23 cellular contexts compared by ENCODE assay signal in the genomic region with DNA sequence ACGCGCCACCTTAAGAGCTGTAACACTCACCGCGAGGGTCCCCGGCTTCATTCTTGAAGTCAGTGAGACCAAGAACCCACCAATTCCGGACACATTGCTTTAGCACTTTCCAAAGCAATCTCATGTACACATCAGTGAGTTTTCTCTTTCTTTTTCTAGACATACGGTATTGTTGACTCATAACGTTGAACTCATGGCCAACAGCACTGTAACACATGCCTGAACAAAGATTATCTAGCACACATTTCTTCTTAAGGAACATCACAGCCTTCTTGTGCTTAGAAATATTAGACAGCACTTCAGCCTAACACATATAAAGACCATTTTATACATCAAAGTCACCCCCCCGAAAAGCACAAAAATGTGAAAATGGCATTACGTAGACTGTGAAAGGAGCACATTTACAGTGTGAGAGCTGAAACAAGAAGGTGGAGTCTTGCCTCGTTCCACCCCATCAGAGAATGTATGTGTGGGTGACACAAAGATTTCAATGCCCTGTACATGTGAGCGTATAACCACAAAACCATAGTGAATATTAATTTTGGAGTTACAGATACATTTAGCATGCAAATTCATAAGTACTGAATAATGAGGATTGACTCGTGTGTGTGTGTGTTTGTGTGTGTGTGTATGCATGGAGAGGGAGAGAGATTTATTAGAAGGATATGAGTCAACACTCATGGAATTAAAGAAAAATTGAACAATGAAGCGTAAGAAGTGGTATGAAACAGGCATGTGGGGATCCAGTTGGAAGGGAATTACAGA.
A peak's percentile ranks its signal among the peaks of the same experiment; 100 is the strongest.
DNase-seq lines count a peak whose midpoint lies in the region; ATAC-seq and TF ChIP-seq lines count a peak whose summit lies in the region.
"Had no signal": no experiment of that assay in that cellular context is flagged by ENCODE, and none has a peak within 500 bp of the region (broad histone marks: within the 10 kb centered on the region; RNA-seq: fewer than 3 reads in every experiment).

No MANE protein-coding gene starts in this region.

- H3K4me1 Mint-ChIP-seq in MCF 10A (ENCODE audit: insufficient read depth, unreplicated experiment) = peaks cover 7% of the 10 kb centered on the region
- H3K4me1 Mint-ChIP-seq: activated naive CD4-positive, alpha-beta T cell treated with anti-CD3 and anti-CD28 coated beads, Interleukin-2, amount 50 U/mL, for 24 hours; naive thymus-derived CD8-positive, alpha-beta T cell; stimulated activated effector memory CD8-positive, alpha-beta T cell treated with anti-CD3 and anti-CD28 coated beads, Interleukin-12 subunit alpha, Interleukin-12 subunit beta, amount 100 ng/mL, for 72 hours had no signal

- H3K4me3 ChIP-seq in breast epithelium (no peak overlapping the region), fibroblast of lung (replicated peaks in 1 of 4; ENCODE audit: control extremely low read depth in 1 of 4, insufficient read depth in 1 of 4, low read depth in 3 of 4, low read length in 4 of 4) (no peak overlapping the region)
- H3K4me3 ChIP-seq: HAP-1, lung, prostate gland, tibial artery had no signal

- intact Hi-C loops in MCF 10A (cut with micrococcal nuclease) = no loop called here
- intact Hi-C loops in breast epithelium (cut with DNase I; ENCODE audit: low total_unique reads) = no loop called here

- H3K4me2 ChIP-seq in fibroblast of lung (ENCODE audit: extremely low read depth, insufficient read depth, low read length) = no peak overlapping the region

- TF ChIP-seq POLR2A in breast epithelium (IDR thresholded peaks at IDR 0.05) = no peak

- H3K4me1 ChIP-seq in breast epithelium = no peaks in the 10 kb centered on the region
- peaks cover 2% of the 10 kb centered on the region for H3K4me1 ChIP-seq in fibroblast of lung (ENCODE audit: control insufficient read depth, extremely low read depth, insufficient read depth, low read length)
- H3K4me1 ChIP-seq: HAP-1, prostate gland, tibial artery had no signal

- no peaks in the 10 kb centered on the region for H3K27me3 Mint-ChIP-seq in MCF 10A (ENCODE audit: insufficient read depth, unreplicated experiment)
- H3K27me3 Mint-ChIP-seq: activated naive CD4-positive, alpha-beta T cell treated with anti-CD3 and anti-CD28 coated beads, Interleukin-2, amount 50 U/mL, for 24 hours; naive thymus-derived CD8-positive, alpha-beta T cell had no signal

- POLR2A ChIA-PET in MCF 10A (lab: Yijun Ruan, JAX) = interaction anchor here (0.7 kb wide), 1 partner anchor 179 kb away, joined by 3 read pairs; no protein-coding TSS in a partner anchor

- H3K27me3 ChIP-seq in breast epithelium (no peaks in the 10 kb centered on the region), fibroblast of lung (ENCODE audit: control insufficient read depth, insufficient read depth, low read length) (no peaks in the 10 kb centered on the region)
- H3K27me3 ChIP-seq: tibial artery had no signal

- no peak overlapping the region for H3K9ac ChIP-seq in fibroblast of lung (ENCODE audit: insufficient read depth, low read length)

- no peaks in the 10 kb centered on the region for H3K79me2 ChIP-seq in fibroblast of lung (ENCODE audit: control insufficient read depth, insufficient read depth, low read length)

- H3K36me3 ChIP-seq in breast epithelium (no peaks in the 10 kb centered on the region), fibroblast of lung (ENCODE audit: control insufficient read depth, insufficient read depth, low read length) (no peaks in the 10 kb centered on the region)
- H3K36me3 ChIP-seq: HAP-1, prostate gland, tibial artery had no signal

- CTCF ChIA-PET in MCF 10A (lab: Yijun Ruan, JAX) = interaction anchor here (0.6 to 1.1 kb wide), 2 partner anchors 263 to 952 kb away, joined by 3 to 4 read pairs; no protein-coding TSS in a partner anchor

- H3K4me3 Mint-ChIP-seq in MCF 10A (ENCODE audit: unreplicated experiment) = no peak overlapping the region
- H3K4me3 Mint-ChIP-seq: activated naive CD4-positive, alpha-beta T cell treated with anti-CD3 and anti-CD28 coated beads, Interleukin-2, amount 50 U/mL, for 24 hours; naive thymus-derived CD8-positive, alpha-beta T cell; stimulated activated effector memory CD8-positive, alpha-beta T cell treated with anti-CD3 and anti-CD28 coated beads, Interleukin-12 subunit alpha, Interleukin-12 subunit beta, amount 100 ng/mL, for 72 hours had no signal

- peaks cover 0 to 9% of the 10 kb centered on the region in 2 donors for H3K9me3 ChIP-seq in breast epithelium
- H3K9me3 ChIP-seq in fibroblast of lung (ENCODE audit: control insufficient read depth, insufficient read depth, low read depth, low read length) = no peaks in the 10 kb centered on the region
- H3K9me3 ChIP-seq: HAP-1, prostate gland had no signal

- no peak overlapping the region for H3K27ac Mint-ChIP-seq in MCF 10A (ENCODE audit: low read depth, unreplicated experiment)
- H3K27ac Mint-ChIP-seq: activated naive CD4-positive, alpha-beta T cell treated with anti-CD3 and anti-CD28 coated beads, Interleukin-2, amount 50 U/mL, for 24 hours; naive thymus-derived CD8-positive, alpha-beta T cell; stimulated activated effector memory CD8-positive, alpha-beta T cell treated with anti-CD3 and anti-CD28 coated beads, Interleukin-12 subunit alpha, Interleukin-12 subunit beta, amount 100 ng/mL, for 72 hours had no signal

- no TSS peak for BruUV-seq in MCF 10A (replicated peaks; lab: Mats Ljungman, UMichigan)

- H4K20me1 ChIP-seq in fibroblast of lung (ENCODE audit: control insufficient read depth, extremely low read depth, insufficient read depth, low read length) = no peaks in the 10 kb centered on the region

- no peaks in the 10 kb centered on the region for H3K36me3 Mint-ChIP-seq in MCF 10A (ENCODE audit: insufficient read depth, unreplicated experiment)
- H3K36me3 Mint-ChIP-seq: activated naive CD4-positive, alpha-beta T cell treated with anti-CD3 and anti-CD28 coated beads, Interleukin-2, amount 50 U/mL, for 24 hours; naive thymus-derived CD8-positive, alpha-beta T cell; stimulated activated effector memory CD8-positive, alpha-beta T cell treated with anti-CD3 and anti-CD28 coated beads, Interleukin-12 subunit alpha, Interleukin-12 subunit beta, amount 100 ng/mL, for 72 hours had no signal

- no peak for ATAC-seq in GM21528 (IDR thresholded peaks at IDR 0.05; ENCODE audit: low FRiP score, unreplicated experiment)
- ATAC-seq: naive thymus-derived CD8-positive, alpha-beta T cell; stimulated activated effector memory CD8-positive, alpha-beta T cell treated with anti-CD3 and anti-CD28 coated beads, Interleukin-12 subunit alpha, Interleukin-12 subunit beta, amount 100 ng/mL, for 72 hours had no signal

- H3K27ac ChIP-seq in breast epithelium (no peak overlapping the region), fibroblast of lung (ENCODE audit: insufficient read depth, low read length) (no peak overlapping the region)
- H3K27ac ChIP-seq: prostate gland, tibial artery had no signal

- DNase-seq in MCF 10A (ENCODE audit: unreplicated experiment) (peak; percentile 7), breast epithelium (ENCODE audit: low spot score in 2 of 2) (no peak), RPMI7951 (ENCODE audit: low read depth) (peak; percentile 32), fibroblast of lung (ENCODE audit: low read depth in 2 of 2) (peak; percentile 83 to 98), NCI-H146 treated with DMSO at 0.1 percent for 48 hours (lab: John Stamatoyannopoulos, UW; ENCODE audit: unreplicated experiment) (no peak), ecto neural progenitor cell (ENCODE audit: low spot score) (no peak), SKM-1 treated with dmso at 0.1 percent for 144 hours (lab: John Stamatoyannopoulos, UW; ENCODE audit: unreplicated experiment) (no peak)
- DNase-seq: 8988T; activated CD4-positive, alpha-beta T cell treated with anti-CD3 and anti-CD28 coated beads, Interleukin-2, amount 50 U/mL, for 4 hours; activated T-cell treated with anti-CD3 and anti-CD28 coated beads, Interleukin-2, amount 50 U/mL, for 1 hour; COR-L47; GDM1; MV-4-11; naive thymus-derived CD8-positive, alpha-beta T cell; NCI-H2081 treated with DMSO at 0.1 percent for 48 hours; NCI-H526 treated with DMSO at 0.1 percent for 48 hours; tibial artery had no signal

- H3K9me3 Mint-ChIP-seq in MCF 10A (ENCODE audit: unreplicated experiment) = no peaks in the 10 kb centered on the region

- no peak for TF ChIP-seq CTCF in MCF 10A (IDR thresholded peaks at IDR 0.05; ENCODE audit: unreplicated experiment)
- TF ChIP-seq CTCF in breast epithelium (IDR thresholded peaks at IDR 0.05) = no peak
- no peak for TF ChIP-seq CTCF in fibroblast of lung (conservative IDR thresholded peaks at IDR 0.05 in 1 of 2, IDR thresholded peaks at IDR 0.05 in 1 of 2; ENCODE audit: low read depth in 1 of 2, low read length in 2 of 2)

- no peak overlapping the region for H2AFZ ChIP-seq in fibroblast of lung (ENCODE audit: low read length)

Comparison
In these comparisons a context has a peak if more than half of its experiments do, and no peak if none do; other contexts are left out.
1. DNase-seq: peak in MCF 10A (single experiment), RPMI7951 (single experiment) and fibroblast of lung (2 of 2); none in breast epithelium (0 of 2), NCI-H146 treated with DMSO at 0.1 percent for 48 hours (single experiment), ecto neural progenitor cell (single experiment) and SKM-1 treated with dmso at 0.1 percent for 144 hours (single experiment).